24 cellular contexts compared by ENCODE assay signal in the genomic region with DNA sequence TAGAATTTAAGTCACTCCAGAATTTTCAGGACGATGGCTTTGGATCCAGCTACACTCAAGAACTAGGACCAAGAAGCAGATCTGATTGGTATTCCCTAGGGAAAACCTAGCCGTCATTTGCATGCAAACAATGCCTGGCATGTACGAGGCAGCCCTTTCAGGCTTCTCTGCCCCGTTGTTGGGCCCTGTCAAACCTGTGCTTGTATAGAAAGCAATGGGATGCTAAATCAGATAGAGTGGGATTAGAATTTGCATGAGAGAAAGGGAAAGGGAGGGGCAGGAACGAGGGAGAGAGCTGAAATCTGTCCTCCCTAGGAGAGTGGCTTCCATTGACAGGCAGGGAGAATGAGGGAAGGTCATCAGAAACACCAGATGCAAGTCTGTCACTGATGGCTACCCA. TPM values are rescaled to one million over a fixed set of nuclear protein-coding genes. Genes with fewer than 3 reads are reported as not detected.
"Had no signal": no experiment of that assay in that cellular context is flagged by ENCODE, and none has a peak within 500 bp of the region (broad histone marks: within the 10 kb centered on the region; RNA-seq: fewer than 3 reads in every experiment).

No MANE protein-coding gene starts in this region.

- H3K27me3 Mint-ChIP-seq: activated T-cell treated with anti-CD3 and anti-CD28 coated beads, Interleukin-2, amount 50 U/mL, for 24 hours; activated T-helper 17 cell treated with anti-CD3 and anti-CD28 coated beads, Interleukin-2, amount 50 U/mL, for 72 hours; naive thymus-derived CD8-positive, alpha-beta T cell; stimulated activated naive CD8-positive, alpha-beta T cell treated with anti-CD3 and anti-CD28 coated beads, Interleukin-15, amount 100 ng/mL, for 72 hours had no signal

- H3K9me3 ChIP-seq: esophagus squamous epithelium, gastrocnemius medialis had no signal

- H3K4me1 ChIP-seq: esophagus squamous epithelium, gastrocnemius medialis, tibial artery had no signal

- H3K4me3 ChIP-seq: esophagus squamous epithelium, gastrocnemius medialis, tibial artery had no signal

- H3K4me1 Mint-ChIP-seq: activated T-helper 17 cell treated with anti-CD3 and anti-CD28 coated beads, Interleukin-2, amount 50 U/mL, for 72 hours; central memory CD8-positive, alpha-beta T cell; immature natural killer cell; mesothelial cell of epicardium; naive thymus-derived CD8-positive, alpha-beta T cell; stimulated activated effector memory CD8-positive, alpha-beta T cell treated with anti-CD3 and anti-CD28 coated beads, Interleukin-12 subunit alpha, Interleukin-12 subunit beta, amount 100 ng/mL, for 72 hours; stimulated activated naive CD8-positive, alpha-beta T cell treated with anti-CD3 and anti-CD28 coated beads, Interleukin-15, amount 100 ng/mL, for 72 hours had no signal

- H3K36me3 Mint-ChIP-seq: activated naive CD4-positive, alpha-beta T cell treated with anti-CD3 and anti-CD28 coated beads, Interleukin-2, amount 50 U/mL, for 72 hours; mesothelial cell of epicardium; stimulated activated effector memory CD8-positive, alpha-beta T cell treated with anti-CD3 and anti-CD28 coated beads, Interleukin-12 subunit alpha, Interleukin-12 subunit beta, amount 100 ng/mL, for 72 hours had no signal

- H3K4me3 Mint-ChIP-seq: activated T-cell treated with anti-CD3 and anti-CD28 coated beads, Interleukin-2, amount 50 U/mL, for 24 hours; activated T-helper 17 cell treated with anti-CD3 and anti-CD28 coated beads, Interleukin-2, amount 50 U/mL, for 72 hours; central memory CD8-positive, alpha-beta T cell; immature natural killer cell; mesothelial cell of epicardium; naive thymus-derived CD8-positive, alpha-beta T cell; stimulated activated effector memory CD8-positive, alpha-beta T cell treated with anti-CD3 and anti-CD28 coated beads, Interleukin-12 subunit alpha, Interleukin-12 subunit beta, amount 100 ng/mL, for 72 hours; stimulated activated naive CD8-positive, alpha-beta T cell treated with anti-CD3 and anti-CD28 coated beads, Interleukin-15, amount 100 ng/mL, for 72 hours had no signal

- DNase-seq: activated CD8-positive, alpha-beta memory T cell treated with anti-CD3 and anti-CD28 coated beads for 24 hours; activated CD8-positive, alpha-beta memory T cell treated with anti-CD3 and anti-CD28 coated beads, Interleukin-2, amount 50 U/mL, for 4 hours; activated T-cell treated with anti-CD3 and anti-CD28 coated beads, Interleukin-2, amount 50 U/mL, for 24 hours; effector memory CD4-positive, alpha-beta T cell; esophagus squamous epithelium; gastrocnemius medialis; head of caudate nucleus; hypothalamus; immature natural killer cell; naive thymus-derived CD8-positive, alpha-beta T cell; small intestine; stimulated activated CD4-positive, alpha-beta T cell treated with anti-CD3 and anti-CD28 coated beads, Interleukin-2, amount 100 ng/mL, for 24 hours; stimulated activated naive CD8-positive, alpha-beta T cell treated with anti-CD3 and anti-CD28 coated beads, Interleukin-15, amount 100 ng/mL, for 72 hours; T-helper 9 cell; tibial artery had no signal

- H3K27me3 ChIP-seq: esophagus squamous epithelium, gastrocnemius medialis, tibial artery had no signal

- H3K27ac Mint-ChIP-seq: activated naive CD4-positive, alpha-beta T cell treated with anti-CD3 and anti-CD28 coated beads, Interleukin-2, amount 50 U/mL, for 72 hours; activated T-cell treated with anti-CD3 and anti-CD28 coated beads, Interleukin-2, amount 50 U/mL, for 24 hours; activated T-helper 17 cell treated with anti-CD3 and anti-CD28 coated beads, Interleukin-2, amount 50 U/mL, for 72 hours; immature natural killer cell; mesothelial cell of epicardium; naive thymus-derived CD8-positive, alpha-beta T cell; stimulated activated effector memory CD8-positive, alpha-beta T cell treated with anti-CD3 and anti-CD28 coated beads, Interleukin-12 subunit alpha, Interleukin-12 subunit beta, amount 100 ng/mL, for 72 hours; stimulated activated naive CD8-positive, alpha-beta T cell treated with anti-CD3 and anti-CD28 coated beads, Interleukin-15, amount 100 ng/mL, for 72 hours had no signal

- H3K27ac ChIP-seq: esophagus squamous epithelium, gastrocnemius medialis, tibial artery had no signal

- H3K9me3 Mint-ChIP-seq: activated naive CD4-positive, alpha-beta T cell treated with anti-CD3 and anti-CD28 coated beads, Interleukin-2, amount 50 U/mL, for 72 hours; activated T-cell treated with anti-CD3 and anti-CD28 coated beads, Interleukin-2, amount 50 U/mL, for 24 hours; activated T-helper 17 cell treated with anti-CD3 and anti-CD28 coated beads, Interleukin-2, amount 50 U/mL, for 72 hours; central memory CD8-positive, alpha-beta T cell; immature natural killer cell; stimulated activated effector memory CD8-positive, alpha-beta T cell treated with anti-CD3 and anti-CD28 coated beads, Interleukin-12 subunit alpha, Interleukin-12 subunit beta, amount 100 ng/mL, for 72 hours; stimulated activated naive CD8-positive, alpha-beta T cell treated with anti-CD3 and anti-CD28 coated beads, Interleukin-15, amount 100 ng/mL, for 72 hours had no signal

- ATAC-seq: activated T-helper 17 cell treated with anti-CD3 and anti-CD28 coated beads, Interleukin-2, amount 50 U/mL, for 72 hours; gastrocnemius medialis; left lobe of liver; naive thymus-derived CD8-positive, alpha-beta T cell; sciatic nerve; stimulated activated effector memory CD8-positive, alpha-beta T cell treated with anti-CD3 and anti-CD28 coated beads, Interleukin-12 subunit alpha, Interleukin-12 subunit beta, amount 100 ng/mL, for 72 hours; stimulated activated naive CD8-positive, alpha-beta T cell treated with anti-CD3 and anti-CD28 coated beads, Interleukin-15, amount 100 ng/mL, for 72 hours had no signal

- H3K36me3 ChIP-seq: esophagus squamous epithelium, gastrocnemius medialis, tibial artery had no signal

RNA-seq across cellular contexts. Expression of a gene that starts 60.0 kb away (rescaled TPM):
- total RNA-seq: esophagus squamous epithelium, gastrocnemius medialis, osteoblast, urinary bladder had no signal
